Comparison of ENCODE assay signal across 10 cellular contexts in the genomic region with DNA sequence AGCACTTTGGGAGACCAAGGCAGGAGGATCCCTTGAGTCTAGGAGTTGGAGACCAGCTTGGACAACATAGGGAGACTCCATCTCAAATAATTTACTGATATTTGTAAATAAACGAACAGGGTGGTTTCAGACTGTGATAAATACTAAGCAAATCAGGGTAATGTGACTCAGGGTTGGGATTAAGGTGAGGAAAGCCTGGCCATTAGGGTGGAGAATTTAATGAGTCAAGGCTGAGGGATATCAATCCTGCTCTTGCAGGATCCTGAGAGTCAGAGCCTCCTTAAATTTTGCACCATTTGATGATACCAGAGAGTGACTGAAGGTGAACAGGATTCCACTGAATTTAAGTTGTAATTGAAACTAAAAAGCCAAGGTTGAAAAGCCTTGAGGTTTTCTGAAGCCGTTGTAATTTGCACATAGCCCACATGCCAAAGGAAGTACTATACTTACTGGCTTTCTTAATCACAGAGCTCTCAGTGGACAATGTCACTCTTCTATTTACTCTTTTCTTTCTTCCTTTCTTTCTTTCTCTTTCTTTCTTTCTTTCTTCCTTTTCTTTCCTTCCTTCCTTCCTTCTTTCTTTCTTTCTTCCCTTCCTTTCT. TPM values are rescaled to one million over a fixed set of nuclear protein-coding genes. Genes with fewer than 3 reads are reported as not detected.
DNase-seq lines count a peak whose midpoint lies in the region; ATAC-seq lines count a peak whose summit lies in the region.
"Had no signal": no experiment of that assay in that cellular context is flagged by ENCODE, and none has a peak within 500 bp of the region (broad histone marks: within the 10 kb centered on the region; RNA-seq: fewer than 3 reads in every experiment).

No MANE protein-coding gene starts in this region.

- CTCF ChIA-PET in activated CD8-positive, alpha-beta memory T cell treated with anti-CD3 and anti-CD28 coated beads, Interleukin-2, amount 10 ng/mL, durations not matched to agents 7 days and 5 days (lab: Charles Lee) = interaction anchor here (0.6 to 3.4 kb wide), 8 partner anchors 8 to 106 kb away, joined by 3 to 12 read pairs (median 3); no protein-coding TSS in a partner anchor

- DNase-seq in activated CD8-positive, alpha-beta memory T cell treated with anti-CD3 and anti-CD28 coated beads, Interleukin-2, amount 10 ng/mL, durations not matched to agents 7 days and 5 days = peak; percentile 51
- no peak for DNase-seq in activated CD8-positive, alpha-beta memory T cell treated with anti-CD3 and anti-CD28 coated beads, Interleukin-2, amount 50 U/mL, for 48 hours
- DNase-seq in activated T-helper 1 cell treated with anti-CD3 and anti-CD28 coated beads, Interleukin-12 subunit alpha, Interleukin-12 subunit beta, Interleukin-2, Interleukin-4 antibody, amounts not matched to agents 30 ng/mL and 10 ng/mL and 1 ng/mL, durations not matched to agents 14 hours and 24 hours and 36 hours (ENCODE audit: low spot score) = no peak
- no peak for DNase-seq in natural killer cell treated with Interleukin-12 subunit alpha and Interleukin-12 subunit beta and Interleukin-15 and Interleukin-18, amount 100 ng/mL, for 72 hours (ENCODE audit: low spot score)
- DNase-seq in cerebellum (ENCODE audit: low spot score) = no peak
- DNase-seq: amniotic stem cell, NCI-H2029 treated with DMSO at 0.1 percent for 48 hours had no signal

- H3K36me3 Mint-ChIP-seq in activated CD8-positive, alpha-beta memory T cell treated with anti-CD3 and anti-CD28 coated beads, Interleukin-2, amount 10 ng/mL, durations not matched to agents 7 days and 5 days = peaks cover 19% of the 10 kb centered on the region
- H3K36me3 Mint-ChIP-seq in activated T-helper 1 cell treated with anti-CD3 and anti-CD28 coated beads, Interleukin-12 subunit alpha, Interleukin-12 subunit beta, Interleukin-2, Interleukin-4 antibody, amounts not matched to agents 30 ng/mL and 10 ng/mL and 1 ng/mL, durations not matched to agents 14 hours and 24 hours and 36 hours (ENCODE audit: low read depth) = peaks cover 13% of the 10 kb centered on the region
- no peaks in the 10 kb centered on the region for H3K36me3 Mint-ChIP-seq in natural killer cell treated with Interleukin-12 subunit alpha and Interleukin-12 subunit beta and Interleukin-15 and Interleukin-18, amount 100 ng/mL, for 72 hours

- peak overlapping the region; percentile 90 for H3K27ac Mint-ChIP-seq in activated CD8-positive, alpha-beta memory T cell treated with anti-CD3 and anti-CD28 coated beads, Interleukin-2, amount 10 ng/mL, durations not matched to agents 7 days and 5 days
- peak overlapping the region; percentile 15 for H3K27ac Mint-ChIP-seq in activated T-helper 1 cell treated with anti-CD3 and anti-CD28 coated beads, Interleukin-12 subunit alpha, Interleukin-12 subunit beta, Interleukin-2, Interleukin-4 antibody, amounts not matched to agents 30 ng/mL and 10 ng/mL and 1 ng/mL, durations not matched to agents 14 hours and 24 hours and 36 hours
- H3K27ac Mint-ChIP-seq in natural killer cell treated with Interleukin-12 subunit alpha and Interleukin-12 subunit beta and Interleukin-15 and Interleukin-18, amount 100 ng/mL, for 72 hours = peak overlapping the region; percentile 22 to 90

- intact Hi-C loops in activated T-helper 1 cell treated with anti-CD3 and anti-CD28 coated beads, Interleukin-12 subunit alpha, Interleukin-12 subunit beta, Interleukin-2, Interleukin-4 antibody, amounts not matched to agents 30 ng/mL and 10 ng/mL and 1 ng/mL, durations not matched to agents 14 hours and 24 hours and 36 hours (cut with micrococcal nuclease) = no loop called here

- peak overlapping the region; percentile 23 for H3K4me3 Mint-ChIP-seq in activated CD8-positive, alpha-beta memory T cell treated with anti-CD3 and anti-CD28 coated beads, Interleukin-2, amount 10 ng/mL, durations not matched to agents 7 days and 5 days
- no peak overlapping the region for H3K4me3 Mint-ChIP-seq in activated T-helper 1 cell treated with anti-CD3 and anti-CD28 coated beads, Interleukin-12 subunit alpha, Interleukin-12 subunit beta, Interleukin-2, Interleukin-4 antibody, amounts not matched to agents 30 ng/mL and 10 ng/mL and 1 ng/mL, durations not matched to agents 14 hours and 24 hours and 36 hours
- peak overlapping the region; percentile 45 for H3K4me3 Mint-ChIP-seq in natural killer cell treated with Interleukin-12 subunit alpha and Interleukin-12 subunit beta and Interleukin-15 and Interleukin-18, amount 100 ng/mL, for 72 hours

- no peaks in the 10 kb centered on the region for H3K9me3 Mint-ChIP-seq in activated CD8-positive, alpha-beta memory T cell treated with anti-CD3 and anti-CD28 coated beads, Interleukin-2, amount 10 ng/mL, durations not matched to agents 7 days and 5 days (ENCODE audit: low read depth)
- no peaks in the 10 kb centered on the region for H3K9me3 Mint-ChIP-seq in activated T-helper 1 cell treated with anti-CD3 and anti-CD28 coated beads, Interleukin-12 subunit alpha, Interleukin-12 subunit beta, Interleukin-2, Interleukin-4 antibody, amounts not matched to agents 30 ng/mL and 10 ng/mL and 1 ng/mL, durations not matched to agents 14 hours and 24 hours and 36 hours
- no peaks in the 10 kb centered on the region for H3K9me3 Mint-ChIP-seq in natural killer cell treated with Interleukin-12 subunit alpha and Interleukin-12 subunit beta and Interleukin-15 and Interleukin-18, amount 100 ng/mL, for 72 hours

- H3K27me3 Mint-ChIP-seq in activated CD8-positive, alpha-beta memory T cell treated with anti-CD3 and anti-CD28 coated beads, Interleukin-2, amount 10 ng/mL, durations not matched to agents 7 days and 5 days = no peaks in the 10 kb centered on the region
- H3K27me3 Mint-ChIP-seq in activated T-helper 1 cell treated with anti-CD3 and anti-CD28 coated beads, Interleukin-12 subunit alpha, Interleukin-12 subunit beta, Interleukin-2, Interleukin-4 antibody, amounts not matched to agents 30 ng/mL and 10 ng/mL and 1 ng/mL, durations not matched to agents 14 hours and 24 hours and 36 hours (ENCODE audit: insufficient read depth) = no peaks in the 10 kb centered on the region
- H3K27me3 Mint-ChIP-seq in natural killer cell treated with Interleukin-12 subunit alpha and Interleukin-12 subunit beta and Interleukin-15 and Interleukin-18, amount 100 ng/mL, for 72 hours = no peaks in the 10 kb centered on the region

- H3K4me1 Mint-ChIP-seq in activated CD8-positive, alpha-beta memory T cell treated with anti-CD3 and anti-CD28 coated beads, Interleukin-2, amount 10 ng/mL, durations not matched to agents 7 days and 5 days = peaks cover 39% of the 10 kb centered on the region
- H3K4me1 Mint-ChIP-seq in activated T-helper 1 cell treated with anti-CD3 and anti-CD28 coated beads, Interleukin-12 subunit alpha, Interleukin-12 subunit beta, Interleukin-2, Interleukin-4 antibody, amounts not matched to agents 30 ng/mL and 10 ng/mL and 1 ng/mL, durations not matched to agents 14 hours and 24 hours and 36 hours (ENCODE audit: low read depth) = peaks cover 24% of the 10 kb centered on the region
- peaks cover 27 to 33% of the 10 kb centered on the region in 2 donors for H3K4me1 Mint-ChIP-seq in natural killer cell treated with Interleukin-12 subunit alpha and Interleukin-12 subunit beta and Interleukin-15 and Interleukin-18, amount 100 ng/mL, for 72 hours (ENCODE audit: low read depth in 2 of 2)

- peak; percentile 82 for ATAC-seq in activated CD8-positive, alpha-beta memory T cell treated with anti-CD3 and anti-CD28 coated beads, Interleukin-2, amount 10 ng/mL, durations not matched to agents 7 days and 5 days
- peak; percentile 65 for ATAC-seq in HG03469 (IDR thresholded peaks at IDR 0.05; ENCODE audit: unreplicated experiment)
- peak; percentile 72 for ATAC-seq in natural killer cell treated with Interleukin-12 subunit alpha and Interleukin-12 subunit beta and Interleukin-15 and Interleukin-18, amount 100 ng/mL, for 72 hours
- no peak for ATAC-seq in HG02571 (IDR thresholded peaks at IDR 0.05; ENCODE audit: unreplicated experiment)
- ATAC-seq in HG02840 (IDR thresholded peaks at IDR 0.05; ENCODE audit: low FRiP score, unreplicated experiment) = no peak

RNA-seq across cellular contexts. Expression of a gene that starts 28.6 kb away (rescaled TPM):
- total RNA-seq in activated CD8-positive, alpha-beta memory T cell treated with anti-CD3 and anti-CD28 coated beads, Interleukin-2, amount 10 ng/mL, durations not matched to agents 7 days and 5 days = 10 to 100 TPM; 12.9 to 13.5 TPM
- total RNA-seq in activated T-helper 1 cell treated with anti-CD3 and anti-CD28 coated beads, Interleukin-12 subunit alpha, Interleukin-12 subunit beta, Interleukin-2, Interleukin-4 antibody, amounts not matched to agents 30 ng/mL and 10 ng/mL and 1 ng/mL, durations not matched to agents 14 hours and 24 hours and 36 hours = 11.9 and 14.4 TPM in 2 replicates
- total RNA-seq in natural killer cell treated with Interleukin-12 subunit alpha and Interleukin-12 subunit beta and Interleukin-15 and Interleukin-18, amount 100 ng/mL, for 72 hours = 1 to 10 TPM; 5.6 to 7.2 TPM
- 26.6 TPM for total RNA-seq in cerebellum

Comparison
In these comparisons a context has a peak if more than half of its experiments do, and no peak if none do; other contexts are left out.
1. ATAC-seq: peak in activated CD8-positive, alpha-beta memory T cell treated with anti-CD3 and anti-CD28 coated beads, Interleukin-2, amount 10 ng/mL, durations not matched to agents 7 days and 5 days (single experiment), HG03469 (single experiment) and natural killer cell treated with Interleukin-12 subunit alpha and Interleukin-12 subunit beta and Interleukin-15 and Interleukin-18, amount 100 ng/mL, for 72 hours (2 of 2); none in HG02571 (single experiment) and HG02840 (single experiment).
2. H3K27ac Mint-ChIP-seq: peak in every context shown above with its lines; median percentile 90 in activated CD8-positive, alpha-beta memory T cell treated with anti-CD3 and anti-CD28 coated beads, Interleukin-2, amount 10 ng/mL, durations not matched to agents 7 days and 5 days; 56 in natural killer cell treated with Interleukin-12 subunit alpha and Interleukin-12 subunit beta and Interleukin-15 and Interleukin-18, amount 100 ng/mL, for 72 hours; 15 in activated T-helper 1 cell treated with anti-CD3 and anti-CD28 coated beads, Interleukin-12 subunit alpha, Interleukin-12 subunit beta, Interleukin-2, Interleukin-4 antibody, amounts not matched to agents 30 ng/mL and 10 ng/mL and 1 ng/mL, durations not matched to agents 14 hours and 24 hours and 36 hours.